1 cellular context compared by ENCODE assay signal in genomic region chr6:12233693-12234551, GRCh38.
TF ChIP-seq lines count a peak whose summit lies in the region.

No MANE protein-coding gene starts in this region.

TF ChIP-seq in HepG2, 621 proteins besides CTCF, POLR2A, EP300 and RAD21 (continued from another document):
- TF ChIP-seq ZNF512B (CRISPR knock-in tag; IDR thresholded peaks at IDR 0.05; ENCODE audit: borderline replicate concordance) (no peak), ZNF546 (CRISPR knock-in tag; conservative IDR thresholded peaks at IDR 0.05) (no peak), MIXL1 (CRISPR knock-in tag; IDR thresholded peaks at IDR 0.05) (0 out of 2 replicates have a peak, but pooled peaks have one; percentile 25), NAIF1 (CRISPR knock-in tag; IDR thresholded peaks at IDR 0.05; ENCODE audit: borderline replicate concordance) (0 out of 2 replicates have a peak, but pooled peaks have one; percentile 25), HMGXB4 (CRISPR knock-in tag; IDR thresholded peaks at IDR 0.05; ENCODE audit: borderline replicate concordance in 1 of 2, low read depth in 1 of 2) (0 out of 4 replicates have a peak, but pooled peaks of 1 of the 2 experiments have one; percentile 19), GPBP1L1 (CRISPR knock-in tag; IDR thresholded peaks at IDR 0.05) (no peak), STAG1 (CRISPR knock-in tag; IDR thresholded peaks at IDR 0.05) (peak; percentile 80), ELF3 (CRISPR knock-in tag; IDR thresholded peaks at IDR 0.05) (no peak), TIGD3 (CRISPR knock-in tag; IDR thresholded peaks at IDR 0.05; ENCODE audit: borderline replicate concordance) (no peak), SMC3 (IDR thresholded peaks at IDR 0.05; ENCODE audit: low read length) (peak; percentile 86), TFAP4 (IDR thresholded peaks at IDR 0.05; ENCODE audit: borderline replicate concordance, low read depth) (no peak), MAX (IDR thresholded peaks at IDR 0.05) (no peak), ZNF839 (CRISPR knock-in tag; IDR thresholded peaks at IDR 0.05; ENCODE audit: borderline replicate concordance) (no peak), CEBPG (CRISPR knock-in tag; IDR thresholded peaks at IDR 0.05) (0 out of 2 replicates have a peak, but pooled peaks have one; percentile 5), GFI1 (CRISPR knock-in tag; IDR thresholded peaks at IDR 0.05; ENCODE audit: borderline replicate concordance) (no peak), ARID3A (IDR thresholded peaks at IDR 0.05; ENCODE audit: low read depth, low read length) (peak; percentile 84; the same call in 1 of the 2 replicates)
